ENCODE assay signal across 9 cellular contexts in genomic region chr6:10837692-10837996, GRCh38. TPM values are rescaled to one million over a fixed set of nuclear protein-coding genes. Genes with fewer than 3 reads are reported as not detected.
A peak's percentile ranks its signal among the peaks of the same experiment; 100 is the strongest.
DNase-seq lines count a peak whose midpoint lies in the region; ATAC-seq and TF ChIP-seq lines count a peak whose summit lies in the region.
"Had no signal": no experiment of that assay in that cellular context is flagged by ENCODE, and none has a peak within 500 bp of the region (broad histone marks: within the 10 kb centered on the region; RNA-seq: fewer than 3 reads in every experiment).

No MANE protein-coding gene starts in this region.

- intact Hi-C loops in sciatic nerve (cut with DNase I) = no loop called here

- CTCF ChIA-PET in activated CD4-positive, alpha-beta memory T cell treated with anti-CD3 and anti-CD28 coated beads, Interleukin-2, amount 10 ng/mL, durations not matched to agents 7 days and 5 days (lab: Charles Lee) = interaction anchor here (0.6 kb wide), 1 partner anchor 35 kb away, joined by 3 read pairs; no protein-coding TSS in a partner anchor

- POLR2A ChIA-PET in activated CD4-positive, alpha-beta memory T cell treated with anti-CD3 and anti-CD28 coated beads, Interleukin-2, amount 10 ng/mL, durations not matched to agents 7 days and 5 days (lab: Charles Lee) = interaction anchor here (2.2 to 2.7 kb wide), 2 partner anchors 91 to 118 kb away, joined by 7 to 9 read pairs; partner anchors contain the start of gene TMEM14B

- DNase-seq in CD4-positive, CD25-positive, alpha-beta regulatory T cell = peak in 2 of 3 donors; percentile 24 to 26
- DNase-seq in HL-60 (ENCODE audit: low read depth in 1 of 2, low spot score in 1 of 2) (peak in 1 of 2 experiments; percentile 8), germinal center (ENCODE audit: low spot score) (peak; percentile 24), pons (ENCODE audit: low spot score) (peak; percentile 17), amygdala (lab: John Stamatoyannopoulos, UW) (no peak), sciatic nerve (ENCODE audit: low spot score) (no peak)
- peak; percentile 25 for DNase-seq in activated CD4-positive, alpha-beta memory T cell treated with anti-CD3 and anti-CD28 coated beads, Interleukin-2, amount 10 ng/mL, durations not matched to agents 7 days and 5 days

- no peak overlapping the region for H3K27ac ChIP-seq in CD4-positive, CD25-positive, alpha-beta regulatory T cell (ENCODE audit: insufficient read depth, low read length, poor library complexity, severe bottlenecking)
- no peak overlapping the region; the same call in 1 of the 2 replicates for H3K27ac ChIP-seq in HL-60 (replicated peaks)

- peaks cover 25% of the 10 kb centered on the region for H3K27me3 ChIP-seq in CD4-positive, CD25-positive, alpha-beta regulatory T cell (ENCODE audit: control insufficient read depth, insufficient read depth, low read length)
- H3K27me3 ChIP-seq in HL-60 (ENCODE audit: insufficient read depth, poor library complexity, severe bottlenecking) = no peaks in the 10 kb centered on the region

- H3K27ac Mint-ChIP-seq in CD4-positive, CD25-positive, alpha-beta regulatory T cell = peak overlapping the region in 2 of 3 donors; percentile 51 to 60
- H3K27ac Mint-ChIP-seq in activated CD4-positive, alpha-beta memory T cell treated with anti-CD3 and anti-CD28 coated beads, Interleukin-2, amount 10 ng/mL, durations not matched to agents 7 days and 5 days = no peak overlapping the region

- H3K9me3 ChIP-seq in CD4-positive, CD25-positive, alpha-beta regulatory T cell (ENCODE audit: control insufficient read depth in 2 of 2, low read length in 2 of 2) = no peaks in the 10 kb centered on the region

- no peak for TF ChIP-seq CTCF in HL-60 (IDR thresholded peaks at IDR 0.05; ENCODE audit: insufficient read depth, low read length)

- peaks cover 13 to 23% (median 19%) of the 10 kb centered on the region in 4 donors for H3K4me1 Mint-ChIP-seq in CD4-positive, CD25-positive, alpha-beta regulatory T cell
- peaks cover 25% of the 10 kb centered on the region for H3K4me1 Mint-ChIP-seq in activated CD4-positive, alpha-beta memory T cell treated with anti-CD3 and anti-CD28 coated beads, Interleukin-2, amount 10 ng/mL, durations not matched to agents 7 days and 5 days

- no peak for ATAC-seq in CD4-positive, CD25-positive, alpha-beta regulatory T cell (ENCODE audit: low read depth in 2 of 2)
- ATAC-seq in GM21528 (IDR thresholded peaks at IDR 0.05; ENCODE audit: low FRiP score, unreplicated experiment) (no peak), sciatic nerve (no peak)

- peak overlapping the region; percentile 66 to 80 (median 72) for H3K4me3 Mint-ChIP-seq in CD4-positive, CD25-positive, alpha-beta regulatory T cell
- H3K4me3 Mint-ChIP-seq in activated CD4-positive, alpha-beta memory T cell treated with anti-CD3 and anti-CD28 coated beads, Interleukin-2, amount 10 ng/mL, durations not matched to agents 7 days and 5 days = peak overlapping the region; percentile 70

- H3K36me3 Mint-ChIP-seq in CD4-positive, CD25-positive, alpha-beta regulatory T cell = no peaks in the 10 kb centered on the region
- peaks cover 2% of the 10 kb centered on the region for H3K36me3 Mint-ChIP-seq in activated CD4-positive, alpha-beta memory T cell treated with anti-CD3 and anti-CD28 coated beads, Interleukin-2, amount 10 ng/mL, durations not matched to agents 7 days and 5 days (ENCODE audit: low read depth)

- H3K4me3 ChIP-seq in CD4-positive, CD25-positive, alpha-beta regulatory T cell (ENCODE audit: low read depth, low read length) = peak overlapping the region; percentile 70
- H3K4me3 ChIP-seq in HL-60 (replicated peaks; ENCODE audit: insufficient read depth, low read length) = peak overlapping the region; percentile 68

- peaks cover 49% of the 10 kb centered on the region for H3K27me3 Mint-ChIP-seq in CD4-positive, CD25-positive, alpha-beta regulatory T cell
- peaks cover 27% of the 10 kb centered on the region for H3K27me3 Mint-ChIP-seq in activated CD4-positive, alpha-beta memory T cell treated with anti-CD3 and anti-CD28 coated beads, Interleukin-2, amount 10 ng/mL, durations not matched to agents 7 days and 5 days

- H3K4me1 ChIP-seq in CD4-positive, CD25-positive, alpha-beta regulatory T cell (ENCODE audit: control insufficient read depth, insufficient read depth, low read length, poor library complexity, severe bottlenecking) = peaks cover 22% of the 10 kb centered on the region

- H3K9me3 Mint-ChIP-seq in CD4-positive, CD25-positive, alpha-beta regulatory T cell = peaks cover 0 to 4% (median 0%) of the 10 kb centered on the region in 7 donors
- peaks cover 6% of the 10 kb centered on the region for H3K9me3 Mint-ChIP-seq in activated CD4-positive, alpha-beta memory T cell treated with anti-CD3 and anti-CD28 coated beads, Interleukin-2, amount 10 ng/mL, durations not matched to agents 7 days and 5 days

- no peaks in the 10 kb centered on the region for H3K36me3 ChIP-seq in CD4-positive, CD25-positive, alpha-beta regulatory T cell (ENCODE audit: control insufficient read depth, insufficient read depth, low read length)

RNA-seq across cellular contexts. Expression of gene MAK, which starts 0.7 kb away (rescaled TPM):
- total RNA-seq in CD4-positive, CD25-positive, alpha-beta regulatory T cell = 0.30 TPM
- under 1 TPM in 1 of 4 donors, not detected in 3; 0.12 TPM for polyA plus RNA-seq in CD4-positive, CD25-positive, alpha-beta regulatory T cell
- under 1 TPM; 0.15 to 0.35 TPM for total RNA-seq in activated CD4-positive, alpha-beta memory T cell treated with anti-CD3 and anti-CD28 coated beads, Interleukin-2, amount 10 ng/mL, durations not matched to agents 7 days and 5 days
- 0.40 TPM for total RNA-seq in sciatic nerve

RNA-seq across cellular contexts. Expression of gene GCM2, which starts 44.2 kb away (rescaled TPM):
- total RNA-seq in CD4-positive, CD25-positive, alpha-beta regulatory T cell = not detected
- polyA plus RNA-seq in CD4-positive, CD25-positive, alpha-beta regulatory T cell = not detected
- not detected for total RNA-seq in activated CD4-positive, alpha-beta memory T cell treated with anti-CD3 and anti-CD28 coated beads, Interleukin-2, amount 10 ng/mL, durations not matched to agents 7 days and 5 days
- total RNA-seq in sciatic nerve = not detected
- total RNA-seq: renal cortical epithelial cell had no signal

RNA-seq across cellular contexts. Expression of gene SYCP2L, which starts 49.2 kb away (rescaled TPM):
- not detected for total RNA-seq in CD4-positive, CD25-positive, alpha-beta regulatory T cell
- not detected for polyA plus RNA-seq in CD4-positive, CD25-positive, alpha-beta regulatory T cell
- not detected for total RNA-seq in activated CD4-positive, alpha-beta memory T cell treated with anti-CD3 and anti-CD28 coated beads, Interleukin-2, amount 10 ng/mL, durations not matched to agents 7 days and 5 days
- total RNA-seq in sciatic nerve = 1.3 TPM

Comparison
In these comparisons a context has a peak if more than half of its experiments do, and no peak if none do; other contexts are left out.
1. DNase-seq: peak in CD4-positive, CD25-positive, alpha-beta regulatory T cell (2 of 3), activated CD4-positive, alpha-beta memory T cell treated with anti-CD3 and anti-CD28 coated beads, Interleukin-2, amount 10 ng/mL, durations not matched to agents 7 days and 5 days (single experiment), germinal center (single experiment) and pons (single experiment); none in amygdala (0 of 56) and sciatic nerve (single experiment).